Comparison of ENCODE assay signal across 8 cellular contexts in the genomic region with DNA sequence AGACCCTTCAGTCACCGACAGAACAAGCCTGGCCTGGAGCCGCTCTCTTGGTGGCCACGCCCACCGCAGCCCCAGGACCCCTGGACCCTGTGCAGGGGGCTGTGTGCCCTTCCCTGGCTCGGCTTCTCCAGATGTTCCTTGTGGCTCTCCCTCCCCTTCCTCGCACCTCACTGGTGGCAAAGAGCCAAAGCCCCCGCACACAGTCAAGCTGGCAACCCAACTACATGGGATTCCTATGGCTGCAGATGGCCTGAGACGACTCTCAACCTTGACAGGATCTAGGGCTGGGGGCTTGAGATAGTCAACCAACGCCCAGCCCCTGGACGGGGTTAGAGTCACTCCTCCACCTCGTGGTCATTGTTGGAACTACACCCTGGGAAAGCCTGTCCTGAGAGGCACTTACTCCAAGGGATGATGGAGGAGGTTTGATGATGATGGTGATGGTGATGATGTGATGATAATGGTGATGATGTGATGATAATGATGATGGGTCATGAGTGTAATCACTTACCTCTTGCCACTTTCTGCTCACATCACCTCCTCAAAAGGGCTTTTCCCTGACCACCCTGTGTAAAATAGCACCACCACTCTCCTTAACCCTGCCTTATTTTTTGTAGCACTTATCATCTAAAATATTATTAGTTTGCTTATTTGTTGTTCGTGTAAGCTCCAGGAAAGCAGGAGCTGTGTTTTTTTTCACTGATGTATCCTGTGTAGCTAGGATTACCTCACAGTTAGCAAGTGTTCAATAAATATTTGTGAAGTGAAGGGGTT.
DNase-seq lines count a peak whose midpoint lies in the region; ATAC-seq and TF ChIP-seq lines count a peak whose summit lies in the region.

No MANE protein-coding gene starts in this region.

- peaks cover 0 to 3% (median 0%) of the 10 kb centered on the region in 4 donors for H3K4me1 ChIP-seq in liver (ENCODE audit: control insufficient read depth in 4 of 4, insufficient read depth in 4 of 4, low read length in 3 of 4)

- H3K27me3 ChIP-seq in WERI-Rb-1 (ENCODE audit: insufficient read depth, low read depth, severe bottlenecking) (no peaks in the 10 kb centered on the region), liver (ENCODE audit: control insufficient read depth in 4 of 4, insufficient read depth in 4 of 4, low read length in 3 of 4) (no peaks in the 10 kb centered on the region)

- WGBS in liver, result 8% methylated on average over 12 of the region's 12 CpGs

- no peak overlapping the region for H3K9ac ChIP-seq in liver (ENCODE audit: low read depth in 1 of 2, low read length in 2 of 2)

- H3K4me3 ChIP-seq in WERI-Rb-1 (ENCODE audit: low read depth, low read length) (no peak overlapping the region), choroid plexus epithelial cell (ENCODE audit: low read depth, low read length) (no peak overlapping the region), liver (ENCODE audit: low read depth in 1 of 3, low read length in 3 of 3) (no peak overlapping the region)

- TF ChIP-seq RAD21 in liver (IDR thresholded peaks at IDR 0.05), result peak; percentile 84 to 93

- no peak for ATAC-seq in GM21423 (IDR thresholded peaks at IDR 0.05; ENCODE audit: unreplicated experiment)

- TF ChIP-seq CTCF in WERI-Rb-1 (IDR thresholded peaks at IDR 0.05; ENCODE audit: low read depth, low read length), result peak; percentile 99
- TF ChIP-seq CTCF in choroid plexus epithelial cell (conservative IDR thresholded peaks at IDR 0.05; ENCODE audit: low read depth, low read length), result peak; percentile 84
- TF ChIP-seq CTCF in liver (IDR thresholded peaks at IDR 0.05; ENCODE audit: low read depth, low read length, missing input control), result peak; percentile 92

- DNase-seq in NCI-H2081 (lab: John Stamatoyannopoulos, UW) (peak; percentile 55 to 63), NCI-H2081 treated with DMSO at 0.1 percent for 48 hours (lab: John Stamatoyannopoulos, UW) (no peak), NCI-H1105 (lab: John Stamatoyannopoulos, UW) (peak; percentile 68), WERI-Rb-1 (peak; percentile 95), choroid plexus epithelial cell (ENCODE audit: low read depth) (peak; percentile 54)
- DNase-seq in stimulated activated CD8-positive, alpha-beta memory T cell treated with anti-CD3 and anti-CD28 coated beads, Interleukin-15, amount 100 ng/mL, for 1 hour (ENCODE audit: low read depth), result peak; percentile 15

- H3K36me3 ChIP-seq in WERI-Rb-1 (no peaks in the 10 kb centered on the region), liver (ENCODE audit: control insufficient read depth in 4 of 4, insufficient read depth in 3 of 4, low read depth in 1 of 4, low read length in 3 of 4) (no peaks in the 10 kb centered on the region)

- no peak overlapping the region for H3K27ac ChIP-seq in WERI-Rb-1
- no peak overlapping the region for H3K27ac ChIP-seq in liver (ENCODE audit: low read depth in 1 of 2, low read length in 2 of 2)

- H3K9me3 ChIP-seq in WERI-Rb-1 (ENCODE audit: severe bottlenecking) (peaks cover 2% of the 10 kb centered on the region), liver (ENCODE audit: control insufficient read depth in 4 of 4, low read length in 3 of 4) (peaks cover 0 to 3% (median 0%) of the 10 kb centered on the region in 4 donors)

TF ChIP-seq in liver, 16 proteins besides CTCF, POLR2A, EP300 and RAD21:
- TF ChIP-seq EGR1 (IDR thresholded peaks at IDR 0.05; ENCODE audit: low read depth in 2 of 2), result no peak
- TF ChIP-seq JUND (IDR thresholded peaks at IDR 0.05), result no peak
- TF ChIP-seq GABPA (IDR thresholded peaks at IDR 0.05 in 1 of 2, conservative IDR thresholded peaks at IDR 0.05 in 1 of 2), result no peak
- TF ChIP-seq HNF4G (IDR thresholded peaks at IDR 0.05), result no peak
- TF ChIP-seq, protein P1, sequence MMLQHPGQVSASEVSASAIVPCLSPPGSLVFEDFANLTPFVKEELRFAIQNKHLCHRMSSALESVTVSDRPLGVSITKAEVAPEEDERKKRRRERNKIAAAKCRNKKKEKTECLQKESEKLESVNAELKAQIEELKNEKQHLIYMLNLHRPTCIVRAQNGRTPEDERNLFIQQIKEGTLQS (IDR thresholded peaks at IDR 0.05), result no peak
- TF ChIP-seq, protein P2, sequence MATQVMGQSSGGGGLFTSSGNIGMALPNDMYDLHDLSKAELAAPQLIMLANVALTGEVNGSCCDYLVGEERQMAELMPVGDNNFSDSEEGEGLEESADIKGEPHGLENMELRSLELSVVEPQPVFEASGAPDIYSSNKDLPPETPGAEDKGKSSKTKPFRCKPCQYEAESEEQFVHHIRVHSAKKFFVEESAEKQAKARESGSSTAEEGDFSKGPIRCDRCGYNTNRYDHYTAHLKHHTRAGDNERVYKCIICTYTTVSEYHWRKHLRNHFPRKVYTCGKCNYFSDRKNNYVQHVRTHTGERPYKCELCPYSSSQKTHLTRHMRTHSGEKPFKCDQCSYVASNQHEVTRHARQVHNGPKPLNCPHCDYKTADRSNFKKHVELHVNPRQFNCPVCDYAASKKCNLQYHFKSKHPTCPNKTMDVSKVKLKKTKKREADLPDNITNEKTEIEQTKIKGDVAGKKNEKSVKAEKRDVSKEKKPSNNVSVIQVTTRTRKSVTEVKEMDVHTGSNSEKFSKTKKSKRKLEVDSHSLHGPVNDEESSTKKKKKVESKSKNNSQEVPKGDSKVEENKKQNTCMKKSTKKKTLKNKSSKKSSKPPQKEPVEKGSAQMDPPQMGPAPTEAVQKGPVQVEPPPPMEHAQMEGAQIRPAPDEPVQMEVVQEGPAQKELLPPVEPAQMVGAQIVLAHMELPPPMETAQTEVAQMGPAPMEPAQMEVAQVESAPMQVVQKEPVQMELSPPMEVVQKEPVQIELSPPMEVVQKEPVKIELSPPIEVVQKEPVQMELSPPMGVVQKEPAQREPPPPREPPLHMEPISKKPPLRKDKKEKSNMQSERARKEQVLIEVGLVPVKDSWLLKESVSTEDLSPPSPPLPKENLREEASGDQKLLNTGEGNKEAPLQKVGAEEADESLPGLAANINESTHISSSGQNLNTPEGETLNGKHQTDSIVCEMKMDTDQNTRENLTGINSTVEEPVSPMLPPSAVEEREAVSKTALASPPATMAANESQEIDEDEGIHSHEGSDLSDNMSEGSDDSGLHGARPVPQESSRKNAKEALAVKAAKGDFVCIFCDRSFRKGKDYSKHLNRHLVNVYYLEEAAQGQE (IDR thresholded peaks at IDR 0.05), result no peak
- TF ChIP-seq NR2F2 (IDR thresholded peaks at IDR 0.05), result no peak
- no peak for TF ChIP-seq FOXA1 (IDR thresholded peaks at IDR 0.05)
- no peak for TF ChIP-seq HNF4A (conservative IDR thresholded peaks at IDR 0.05)
- TF ChIP-seq YY1 (IDR thresholded peaks at IDR 0.05), result no peak
- TF ChIP-seq FOXA2 (IDR thresholded peaks at IDR 0.05), result no peak
- TF ChIP-seq, protein P3, sequence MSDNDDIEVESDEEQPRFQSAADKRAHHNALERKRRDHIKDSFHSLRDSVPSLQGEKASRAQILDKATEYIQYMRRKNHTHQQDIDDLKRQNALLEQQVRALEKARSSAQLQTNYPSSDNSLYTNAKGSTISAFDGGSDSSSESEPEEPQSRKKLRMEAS (IDR thresholded peaks at IDR 0.05), result no peak
- TF ChIP-seq SP1 (IDR thresholded peaks at IDR 0.05), result no peak
- no peak for TF ChIP-seq RXRA (IDR thresholded peaks at IDR 0.05)
- no peak for TF ChIP-seq TAF1 (conservative IDR thresholded peaks at IDR 0.05)
- TF ChIP-seq, protein P4, sequence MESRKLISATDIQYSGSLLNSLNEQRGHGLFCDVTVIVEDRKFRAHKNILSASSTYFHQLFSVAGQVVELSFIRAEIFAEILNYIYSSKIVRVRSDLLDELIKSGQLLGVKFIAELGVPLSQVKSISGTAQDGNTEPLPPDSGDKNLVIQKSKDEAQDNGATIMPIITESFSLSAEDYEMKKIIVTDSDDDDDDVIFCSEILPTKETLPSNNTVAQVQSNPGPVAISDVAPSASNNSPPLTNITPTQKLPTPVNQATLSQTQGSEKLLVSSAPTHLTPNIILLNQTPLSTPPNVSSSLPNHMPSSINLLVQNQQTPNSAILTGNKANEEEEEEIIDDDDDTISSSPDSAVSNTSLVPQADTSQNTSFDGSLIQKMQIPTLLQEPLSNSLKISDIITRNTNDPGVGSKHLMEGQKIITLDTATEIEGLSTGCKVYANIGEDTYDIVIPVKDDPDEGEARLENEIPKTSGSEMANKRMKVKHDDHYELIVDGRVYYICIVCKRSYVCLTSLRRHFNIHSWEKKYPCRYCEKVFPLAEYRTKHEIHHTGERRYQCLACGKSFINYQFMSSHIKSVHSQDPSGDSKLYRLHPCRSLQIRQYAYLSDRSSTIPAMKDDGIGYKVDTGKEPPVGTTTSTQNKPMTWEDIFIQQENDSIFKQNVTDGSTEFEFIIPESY (IDR thresholded peaks at IDR 0.05), result no peak
